14 cellular contexts compared by ENCODE assay signal in the genomic region with DNA sequence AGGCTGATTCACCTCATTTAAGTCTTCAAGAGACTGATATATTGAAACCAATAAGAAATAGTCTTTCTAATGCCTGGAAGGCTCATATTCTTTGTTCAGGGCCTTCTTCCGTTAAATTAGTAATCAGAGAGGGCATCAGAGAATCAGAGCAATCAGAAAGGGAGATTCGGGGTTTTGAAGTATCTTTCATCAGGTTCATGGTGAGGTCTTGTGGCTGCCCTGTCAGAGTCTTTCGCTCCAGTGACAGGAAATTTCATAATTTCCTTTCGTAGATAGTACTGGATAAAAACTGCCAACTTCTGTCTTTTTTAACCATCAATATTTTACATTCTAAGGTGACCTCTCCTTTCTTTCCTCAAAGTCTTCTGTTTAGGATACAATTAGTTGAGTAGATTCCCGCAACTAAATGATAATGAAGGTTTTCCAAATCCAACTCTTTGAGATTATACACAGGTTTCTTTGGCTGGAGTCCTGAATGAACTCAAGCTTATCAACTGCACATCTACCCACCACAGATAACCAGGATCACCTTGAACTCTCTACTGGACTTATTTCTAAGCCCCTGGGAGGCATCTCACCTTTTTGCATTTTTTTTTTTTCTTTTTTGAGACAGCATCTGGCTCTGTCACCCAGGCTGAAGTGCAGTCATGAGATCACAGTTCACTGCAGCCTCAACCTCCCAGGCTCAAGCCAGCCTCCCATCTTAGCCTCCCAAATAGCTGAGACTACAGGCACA. TPM values are rescaled to one million over a fixed set of nuclear protein-coding genes. Genes with fewer than 3 reads are reported as not detected.
DNase-seq lines count a peak whose midpoint lies in the region; ATAC-seq and TF ChIP-seq lines count a peak whose summit lies in the region.
"Had no signal": no experiment of that assay in that cellular context is flagged by ENCODE, and none has a peak within 500 bp of the region (broad histone marks: within the 10 kb centered on the region; RNA-seq: fewer than 3 reads in every experiment).

No MANE protein-coding gene starts in this region.

- H3K9me3 ChIP-seq in ascending aorta, result no peaks in the 10 kb centered on the region

- H3K27me3 ChIP-seq in ascending aorta, result no peaks in the 10 kb centered on the region

- no peak overlapping the region for H3K27ac ChIP-seq in ascending aorta

- no peak for TF ChIP-seq CTCF in ascending aorta (IDR thresholded peaks at IDR 0.05)

- H3K36me3 ChIP-seq in ascending aorta, result no peaks in the 10 kb centered on the region

- intact Hi-C loops in ascending aorta (cut with DNase I), result no loop called here

- ATAC-seq in GM18519 (IDR thresholded peaks at IDR 0.05; ENCODE audit: low FRiP score, unreplicated experiment) (no peak), GM21390 (IDR thresholded peaks at IDR 0.05; ENCODE audit: unreplicated experiment) (no peak)
- ATAC-seq: left ventricle myocardium superior had no signal

- no peaks in the 10 kb centered on the region for H3K4me1 ChIP-seq in ascending aorta

- no peak overlapping the region for H3K4me3 ChIP-seq in ascending aorta
- H3K4me3 ChIP-seq: GM12878 had no signal

- DNase-seq in stimulated activated CD4-positive, alpha-beta T cell treated with anti-CD3 and anti-CD28 coated beads, Interleukin-15, amount 100 ng/mL, for 24 hours, result peak; percentile 33
- DNase-seq in stimulated activated CD4-positive, alpha-beta T cell treated with anti-CD3 and anti-CD28 coated beads, Interleukin-1b, Interleukin-23, amount 100 ng/mL, for 48 hours, result no peak
- DNase-seq in SIG-M5 (lab: John Stamatoyannopoulos, UW), result peak; percentile 77
- DNase-seq in amniotic epithelial cell (ENCODE audit: low read depth), result peak; percentile 24
- DNase-seq in ascending aorta (ENCODE audit: low spot score in 2 of 2), result no peak
- DNase-seq in LoVo (ENCODE audit: low spot score), result no peak
- DNase-seq: activated CD8-positive, alpha-beta memory T cell treated with anti-CD3 and anti-CD28 coated beads, Interleukin-2, amount 50 U/mL, for 4 hours; left ventricle myocardium superior; NCI-H345; nephron progenitor cell; stimulated activated CD8-positive, alpha-beta memory T cell treated with anti-CD3 and anti-CD28 coated beads, Interleukin-4, amount 100 ng/mL, for 48 hours had no signal

RNA-seq across cellular contexts. Expression of gene IL31RA, which starts 5.5 kb away (rescaled TPM):
- not detected for total RNA-seq in ascending aorta
- total RNA-seq: left ventricle myocardium superior had no signal

Comparison
In these comparisons a context has a peak if more than half of its experiments do, and no peak if none do; other contexts are left out.
1. DNase-seq: peak in stimulated activated CD4-positive, alpha-beta T cell treated with anti-CD3 and anti-CD28 coated beads, Interleukin-15, amount 100 ng/mL, for 24 hours (single experiment), SIG-M5 (single experiment) and amniotic epithelial cell (single experiment); none in stimulated activated CD4-positive, alpha-beta T cell treated with anti-CD3 and anti-CD28 coated beads, Interleukin-1b, Interleukin-23, amount 100 ng/mL, for 48 hours (single experiment), ascending aorta (0 of 2) and LoVo (single experiment).